Comparison of ENCODE assay signal across 8 cellular contexts in the genomic region with DNA sequence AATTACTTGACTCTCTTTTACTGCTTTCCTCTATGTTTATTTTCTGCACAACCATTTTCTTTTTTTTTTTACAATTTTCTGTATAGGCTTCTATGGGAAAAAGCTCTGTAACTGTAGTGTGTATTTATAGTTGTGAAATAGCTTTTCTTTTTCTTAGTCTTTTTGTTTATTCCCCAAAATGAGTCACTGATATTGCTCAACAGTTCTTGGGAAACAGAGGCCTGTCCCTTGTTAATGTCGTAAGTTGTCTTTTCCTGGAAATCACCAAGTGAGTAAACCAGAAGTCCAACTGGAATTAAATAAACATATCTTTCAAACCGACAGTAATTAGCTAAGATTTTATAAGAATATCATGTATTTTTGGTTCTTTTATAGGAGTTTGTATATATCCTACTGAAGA.
DNase-seq lines count a peak whose midpoint lies in the region; ATAC-seq and TF ChIP-seq lines count a peak whose summit lies in the region.

No MANE protein-coding gene starts in this region.

- H3K4me2 ChIP-seq in GM23338, result no peak overlapping the region

- H3K4me1 ChIP-seq in suprapubic skin, result peaks cover 7% of the 10 kb centered on the region
- no peaks in the 10 kb centered on the region for H3K4me1 ChIP-seq in GM23338 (ENCODE audit: insufficient read depth)

- DNase-seq in HuH-7 (ENCODE audit: low spot score) (peak; percentile 29), astrocyte of the cerebellum (ENCODE audit: low read depth) (peak; percentile 89), iris pigment epithelial cell (ENCODE audit: low read depth) (peak; percentile 98), suprapubic skin (ENCODE audit: low spot score in 2 of 2) (no peak), GM23338 (ENCODE audit: low spot score) (no peak), ureter (ENCODE audit: low spot score) (no peak), NCI-H1417 treated with DMSO at 0.1 percent for 48 hours (lab: John Stamatoyannopoulos, UW) (no peak)
- DNase-seq in activated CD4-positive, alpha-beta T cell treated with anti-CD3 and anti-CD28 coated beads, Interleukin-2, amount 50 U/mL, for 4 hours, result no peak

- no peak overlapping the region for H2AFZ ChIP-seq in GM23338

- no peak for TF ChIP-seq CTCF in astrocyte of the cerebellum (IDR thresholded peaks at IDR 0.05; ENCODE audit: low read depth, low read length, missing control alignments)
- TF ChIP-seq CTCF in suprapubic skin (IDR thresholded peaks at IDR 0.05), result no peak
- no peak for TF ChIP-seq CTCF in GM23338 (conservative IDR thresholded peaks at IDR 0.05; ENCODE audit: low read depth in 2 of 2)

- TF ChIP-seq EP300 in suprapubic skin (IDR thresholded peaks at IDR 0.05), result no peak

- H3K9me2 ChIP-seq in GM23338 (ENCODE audit: insufficient read depth), result peaks cover 8% of the 10 kb centered on the region; the same call in 1 of the 2 replicates

- in situ Hi-C loops in astrocyte of the cerebellum (cut with HindIII; ENCODE audit: low sequenced_read_pairs), result no loop called here

- WGBS in suprapubic skin, result 33% methylated on average over 2 of the region's 2 CpGs

- H3K27ac Mint-ChIP-seq in GM23338, result no peak overlapping the region

- no peak overlapping the region for H3K4me3 Mint-ChIP-seq in GM23338

- no peaks in the 10 kb centered on the region for H3K27me3 Mint-ChIP-seq in GM23338 (ENCODE audit: insufficient read depth, low read depth, poor library complexity)

- no peaks in the 10 kb centered on the region for H3K36me3 ChIP-seq in suprapubic skin
- H3K36me3 ChIP-seq in GM23338 (ENCODE audit: insufficient read depth), result no peaks in the 10 kb centered on the region

- H3F3A ChIP-seq in GM23338 (replicated peaks; ENCODE audit: low read depth), result no peaks in the 10 kb centered on the region

- H3K36me3 Mint-ChIP-seq in GM23338 (ENCODE audit: low read depth), result peaks cover under 1% of the 10 kb centered on the region; the same call in 1 of the 3 replicates

- no peaks in the 10 kb centered on the region for H3K79me2 ChIP-seq in GM23338 (replicated peaks; ENCODE audit: insufficient read depth)

- no peaks in the 10 kb centered on the region for H3K27me3 ChIP-seq in suprapubic skin
- H3K27me3 ChIP-seq in GM23338 (ENCODE audit: insufficient read depth), result no peaks in the 10 kb centered on the region

- H3K4me3 ChIP-seq in astrocyte of the cerebellum (ENCODE audit: low read depth, low read length) (no peak overlapping the region), suprapubic skin (no peak overlapping the region), GM23338 (no peak overlapping the region)

- no peaks in the 10 kb centered on the region for H3K9me3 ChIP-seq in suprapubic skin

- TF ChIP-seq POLR2A in suprapubic skin (IDR thresholded peaks at IDR 0.05), result no peak

- H3K9me3 Mint-ChIP-seq in GM23338, result peaks cover under 1% of the 10 kb centered on the region; the same call in 1 of the 3 replicates

- H3K27ac ChIP-seq in suprapubic skin (peak overlapping the region; percentile 64), GM23338 (ENCODE audit: low read depth) (no peak overlapping the region)

- no peak for ATAC-seq in GM23338

- H4K20me1 ChIP-seq in GM23338 (replicated peaks; ENCODE audit: insufficient read depth), result no peaks in the 10 kb centered on the region

- no peaks in the 10 kb centered on the region for H3K4me1 Mint-ChIP-seq in GM23338

TF ChIP-seq in GM23338, 12 proteins besides CTCF, POLR2A, EP300 and RAD21 (continues in another document):
- TF ChIP-seq POLR2AphosphoS5 (IDR thresholded peaks at IDR 0.05; ENCODE audit: low read depth), result no peak
- TF ChIP-seq, protein P1, sequence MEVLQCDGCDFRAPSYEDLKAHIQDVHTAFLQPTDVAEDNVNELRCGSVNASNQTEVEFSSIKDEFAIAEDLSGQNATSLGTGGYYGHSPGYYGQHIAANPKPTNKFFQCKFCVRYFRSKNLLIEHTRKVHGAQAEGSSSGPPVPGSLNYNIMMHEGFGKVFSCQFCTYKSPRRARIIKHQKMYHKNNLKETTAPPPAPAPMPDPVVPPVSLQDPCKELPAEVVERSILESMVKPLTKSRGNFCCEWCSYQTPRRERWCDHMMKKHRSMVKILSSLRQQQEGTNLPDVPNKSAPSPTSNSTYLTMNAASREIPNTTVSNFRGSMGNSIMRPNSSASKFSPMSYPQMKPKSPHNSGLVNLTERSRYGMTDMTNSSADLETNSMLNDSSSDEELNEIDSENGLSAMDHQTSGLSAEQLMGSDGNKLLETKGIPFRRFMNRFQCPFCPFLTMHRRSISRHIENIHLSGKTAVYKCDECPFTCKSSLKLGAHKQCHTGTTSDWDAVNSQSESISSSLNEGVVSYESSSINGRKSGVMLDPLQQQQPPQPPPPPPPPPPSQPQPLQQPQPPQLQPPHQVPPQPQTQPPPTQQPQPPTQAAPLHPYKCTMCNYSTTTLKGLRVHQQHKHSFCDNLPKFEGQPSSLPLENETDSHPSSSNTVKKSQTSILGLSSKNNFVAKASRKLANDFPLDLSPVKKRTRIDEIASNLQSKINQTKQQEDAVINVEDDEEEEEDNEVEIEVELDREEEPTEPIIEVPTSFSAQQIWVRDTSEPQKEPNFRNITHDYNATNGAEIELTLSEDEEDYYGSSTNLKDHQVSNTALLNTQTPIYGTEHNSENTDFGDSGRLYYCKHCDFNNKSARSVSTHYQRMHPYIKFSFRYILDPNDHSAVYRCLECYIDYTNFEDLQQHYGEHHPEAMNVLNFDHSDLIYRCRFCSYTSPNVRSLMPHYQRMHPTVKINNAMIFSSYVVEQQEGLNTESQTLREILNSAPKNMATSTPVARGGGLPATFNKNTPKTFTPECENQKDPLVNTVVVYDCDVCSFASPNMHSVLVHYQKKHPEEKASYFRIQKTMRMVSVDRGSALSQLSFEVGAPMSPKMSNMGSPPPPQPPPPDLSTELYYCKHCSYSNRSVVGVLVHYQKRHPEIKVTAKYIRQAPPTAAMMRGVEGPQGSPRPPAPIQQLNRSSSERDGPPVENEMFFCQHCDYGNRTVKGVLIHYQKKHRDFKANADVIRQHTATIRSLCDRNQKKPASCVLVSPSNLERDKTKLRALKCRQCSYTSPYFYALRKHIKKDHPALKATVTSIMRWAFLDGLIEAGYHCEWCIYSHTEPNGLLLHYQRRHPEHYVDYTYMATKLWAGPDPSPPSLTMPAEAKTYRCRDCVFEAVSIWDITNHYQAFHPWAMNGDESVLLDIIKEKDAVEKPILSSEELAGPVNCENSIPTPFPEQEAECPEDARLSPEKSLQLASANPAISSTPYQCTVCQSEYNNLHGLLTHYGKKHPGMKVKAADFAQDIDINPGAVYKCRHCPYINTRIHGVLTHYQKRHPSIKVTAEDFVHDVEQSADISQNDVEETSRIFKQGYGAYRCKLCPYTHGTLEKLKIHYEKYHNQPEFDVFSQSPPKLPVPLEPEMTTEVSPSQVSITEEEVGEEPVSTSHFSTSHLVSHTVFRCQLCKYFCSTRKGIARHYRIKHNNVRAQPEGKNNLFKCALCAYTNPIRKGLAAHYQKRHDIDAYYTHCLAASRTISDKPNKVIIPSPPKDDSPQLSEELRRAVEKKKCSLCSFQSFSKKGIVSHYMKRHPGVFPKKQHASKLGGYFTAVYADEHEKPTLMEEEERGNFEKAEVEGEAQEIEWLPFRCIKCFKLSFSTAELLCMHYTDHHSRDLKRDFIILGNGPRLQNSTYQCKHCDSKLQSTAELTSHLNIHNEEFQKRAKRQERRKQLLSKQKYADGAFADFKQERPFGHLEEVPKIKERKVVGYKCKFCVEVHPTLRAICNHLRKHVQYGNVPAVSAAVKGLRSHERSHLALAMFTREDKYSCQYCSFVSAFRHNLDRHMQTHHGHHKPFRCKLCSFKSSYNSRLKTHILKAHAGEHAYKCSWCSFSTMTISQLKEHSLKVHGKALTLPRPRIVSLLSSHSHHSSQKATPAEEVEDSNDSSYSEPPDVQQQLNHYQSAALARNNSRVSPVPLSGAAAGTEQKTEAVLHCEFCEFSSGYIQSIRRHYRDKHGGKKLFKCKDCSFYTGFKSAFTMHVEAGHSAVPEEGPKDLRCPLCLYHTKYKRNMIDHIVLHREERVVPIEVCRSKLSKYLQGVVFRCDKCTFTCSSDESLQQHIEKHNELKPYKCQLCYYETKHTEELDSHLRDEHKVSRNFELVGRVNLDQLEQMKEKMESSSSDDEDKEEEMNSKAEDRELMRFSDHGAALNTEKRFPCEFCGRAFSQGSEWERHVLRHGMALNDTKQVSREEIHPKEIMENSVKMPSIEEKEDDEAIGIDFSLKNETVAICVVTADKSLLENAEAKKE (CRISPR knock-in tag; IDR thresholded peaks at IDR 0.05), result no peak
- TF ChIP-seq CREB1 (CRISPR knock-in tag; IDR thresholded peaks at IDR 0.05; ENCODE audit: low read depth), result no peak
- no peak for TF ChIP-seq ZNF114 (CRISPR knock-in tag; IDR thresholded peaks at IDR 0.05)
- no peak for TF ChIP-seq STAT1 (IDR thresholded peaks at IDR 0.05; ENCODE audit: unreplicated experiment)
- no peak for TF ChIP-seq EZH2 (IDR thresholded peaks at IDR 0.05; ENCODE audit: low read depth, unreplicated experiment)
- TF ChIP-seq, protein P2, sequence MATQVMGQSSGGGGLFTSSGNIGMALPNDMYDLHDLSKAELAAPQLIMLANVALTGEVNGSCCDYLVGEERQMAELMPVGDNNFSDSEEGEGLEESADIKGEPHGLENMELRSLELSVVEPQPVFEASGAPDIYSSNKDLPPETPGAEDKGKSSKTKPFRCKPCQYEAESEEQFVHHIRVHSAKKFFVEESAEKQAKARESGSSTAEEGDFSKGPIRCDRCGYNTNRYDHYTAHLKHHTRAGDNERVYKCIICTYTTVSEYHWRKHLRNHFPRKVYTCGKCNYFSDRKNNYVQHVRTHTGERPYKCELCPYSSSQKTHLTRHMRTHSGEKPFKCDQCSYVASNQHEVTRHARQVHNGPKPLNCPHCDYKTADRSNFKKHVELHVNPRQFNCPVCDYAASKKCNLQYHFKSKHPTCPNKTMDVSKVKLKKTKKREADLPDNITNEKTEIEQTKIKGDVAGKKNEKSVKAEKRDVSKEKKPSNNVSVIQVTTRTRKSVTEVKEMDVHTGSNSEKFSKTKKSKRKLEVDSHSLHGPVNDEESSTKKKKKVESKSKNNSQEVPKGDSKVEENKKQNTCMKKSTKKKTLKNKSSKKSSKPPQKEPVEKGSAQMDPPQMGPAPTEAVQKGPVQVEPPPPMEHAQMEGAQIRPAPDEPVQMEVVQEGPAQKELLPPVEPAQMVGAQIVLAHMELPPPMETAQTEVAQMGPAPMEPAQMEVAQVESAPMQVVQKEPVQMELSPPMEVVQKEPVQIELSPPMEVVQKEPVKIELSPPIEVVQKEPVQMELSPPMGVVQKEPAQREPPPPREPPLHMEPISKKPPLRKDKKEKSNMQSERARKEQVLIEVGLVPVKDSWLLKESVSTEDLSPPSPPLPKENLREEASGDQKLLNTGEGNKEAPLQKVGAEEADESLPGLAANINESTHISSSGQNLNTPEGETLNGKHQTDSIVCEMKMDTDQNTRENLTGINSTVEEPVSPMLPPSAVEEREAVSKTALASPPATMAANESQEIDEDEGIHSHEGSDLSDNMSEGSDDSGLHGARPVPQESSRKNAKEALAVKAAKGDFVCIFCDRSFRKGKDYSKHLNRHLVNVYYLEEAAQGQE (IDR thresholded peaks at IDR 0.05; ENCODE audit: unreplicated experiment), result no peak
- TF ChIP-seq JUNB (IDR thresholded peaks at IDR 0.05; ENCODE audit: unreplicated experiment), result no peak
- no peak for TF ChIP-seq ZNF331 (CRISPR knock-in tag; IDR thresholded peaks at IDR 0.05; ENCODE audit: low read depth)

Comparison
In these comparisons a context has a peak if more than half of its experiments do, and no peak if none do; other contexts are left out.
1. DNase-seq: peak in HuH-7 (single experiment), astrocyte of the cerebellum (single experiment) and iris pigment epithelial cell (single experiment); none in suprapubic skin (0 of 2), activated CD4-positive, alpha-beta T cell treated with anti-CD3 and anti-CD28 coated beads, Interleukin-2, amount 50 U/mL, for 4 hours (0 of 2), GM23338 (single experiment), ureter (single experiment) and NCI-H1417 treated with DMSO at 0.1 percent for 48 hours (single experiment).